Comparison of ENCODE assay signal across 3 cellular contexts in genomic region chr1:248127653-248128052, GRCh38. TPM values are rescaled to one million over a fixed set of nuclear protein-coding genes. Genes with fewer than 3 reads are reported as not detected.
"Had no signal": no experiment of that assay in that cellular context is flagged by ENCODE, and none has a peak within 500 bp of the region (broad histone marks: within the 10 kb centered on the region; RNA-seq: fewer than 3 reads in every experiment).

No MANE protein-coding gene starts in this region.

- ATAC-seq: GM12878 had no signal

- H3K4me3 ChIP-seq: GM12878 had no signal

- DNase-seq: GDM1, GF-D8 had no signal

RNA-seq across cellular contexts. Expression of gene OR2M5, which starts 17.3 kb away (rescaled TPM):
- polyA plus RNA-seq: GM12878 had no signal

RNA-seq across cellular contexts. Expression of gene OR2L13, which starts 32.7 kb away (rescaled TPM):
- polyA plus RNA-seq: GM12878 had no signal

RNA-seq across cellular contexts. Expression of gene OR2M2, which starts 47.0 kb away (rescaled TPM):
- polyA plus RNA-seq: GM12878 had no signal
